8 cellular contexts compared by ENCODE assay signal in the genomic region with DNA sequence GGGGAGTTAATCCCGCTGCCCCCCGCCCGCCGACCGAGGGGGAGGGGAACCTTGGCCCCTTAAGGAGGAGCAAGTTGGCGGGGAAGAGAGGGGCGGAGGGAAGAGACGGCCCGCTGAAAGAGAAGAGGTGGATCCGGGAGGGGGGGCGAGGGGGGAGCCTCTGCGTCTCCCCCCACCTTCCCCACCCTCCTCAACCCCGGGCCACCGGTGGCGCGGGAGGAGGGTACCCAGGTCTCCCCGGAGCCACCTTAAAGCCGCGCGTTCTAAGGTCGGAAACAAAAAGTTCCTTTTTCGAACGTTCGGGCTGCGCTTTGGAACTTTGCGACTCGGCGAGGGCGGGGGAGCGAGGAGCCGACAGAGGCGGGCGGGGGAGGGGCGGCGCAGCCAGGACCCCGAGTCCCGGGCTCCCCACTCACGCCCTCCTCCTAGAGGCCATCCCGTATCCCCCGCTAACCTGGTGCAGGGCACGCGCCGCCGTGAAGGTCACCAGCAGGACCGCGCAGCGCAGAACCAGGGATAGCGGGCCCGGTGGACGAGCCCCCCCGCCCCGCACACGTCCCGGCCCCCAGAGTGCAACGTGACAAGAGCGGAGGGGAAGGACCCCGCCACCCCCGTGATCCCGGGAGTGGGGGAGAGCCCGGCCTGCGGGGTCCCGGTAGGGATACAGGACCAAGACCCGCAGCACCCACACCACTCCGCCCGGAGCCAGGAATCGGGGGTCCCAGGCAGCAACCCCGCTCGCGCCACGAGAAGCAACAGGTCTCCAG. TPM values are rescaled to one million over a fixed set of nuclear protein-coding genes. Genes with fewer than 3 reads are reported as not detected.
A peak's percentile ranks its signal among the peaks of the same experiment; 100 is the strongest.
DNase-seq lines count a peak whose midpoint lies in the region; TF ChIP-seq lines count a peak whose summit lies in the region.

No MANE protein-coding gene starts in this region.

- no peak overlapping the region for H2BK12ac ChIP-seq in H9 (ENCODE audit: insufficient read length, low read depth, low read length)

- no peak overlapping the region for H4K5ac ChIP-seq in H9 (ENCODE audit: insufficient read length, low read depth, low read length)

- H3K23me2 ChIP-seq in H9 (ENCODE audit: insufficient read length, low read depth, low read length, poor library complexity, severe bottlenecking) = peaks cover 14% of the 10 kb centered on the region

- no peak overlapping the region for H2AK5ac ChIP-seq in H9 (ENCODE audit: insufficient read length, low read length)

- H3T11ph ChIP-seq in H9 (ENCODE audit: low read length) = no peak overlapping the region

- no peak overlapping the region for H4K91ac ChIP-seq in H9 (ENCODE audit: insufficient read length, low read depth, low read length)

- peak; percentile 25; the same call in 1 of the 3 replicates for TF ChIP-seq CTCF in H9 (conservative IDR thresholded peaks at IDR 0.05)

- H2BK120ac ChIP-seq in H9 (ENCODE audit: low read depth, low read length, poor library complexity, severe bottlenecking) = no peak overlapping the region

- H2BK20ac ChIP-seq in H9 (ENCODE audit: low read depth, low read length, poor library complexity, severe bottlenecking) = no peak overlapping the region

- peak overlapping the region; percentile 73 to 94 (median 81) for H3K4me3 Mint-ChIP-seq in CD8-positive, alpha-beta memory T cell
- peak overlapping the region; percentile 76 to 81 for H3K4me3 Mint-ChIP-seq in H9

- peak overlapping the region; percentile 96 for H3K14ac ChIP-seq in H9 (ENCODE audit: insufficient read depth, low read length)

- H4K20me1 ChIP-seq in H9 (ENCODE audit: control insufficient read depth, insufficient read depth, insufficient read length) = no peaks in the 10 kb centered on the region

- H3K9me3 ChIP-seq in CD8-positive, alpha-beta memory T cell (ENCODE audit: low read length) = no peaks in the 10 kb centered on the region
- H3K9me3 ChIP-seq in H9 (ENCODE audit: control insufficient read depth, low read depth, low read length) = no peaks in the 10 kb centered on the region

- CTCF ChIA-PET in CD8-positive, alpha-beta memory T cell (lab: Charles Lee) = no interaction called here

- H3K9ac ChIP-seq in H9 (ENCODE audit: extremely low read depth, insufficient read length, low read length) = peak overlapping the region; percentile 70

- H3K36me3 Mint-ChIP-seq in CD8-positive, alpha-beta memory T cell = peaks cover 0 to 9% (median 0%) of the 10 kb centered on the region in 3 donors
- peaks cover 5 to 15% (median 11%) of the 10 kb centered on the region in 3 experiments; a peak in 6 of 7 replicates for H3K36me3 Mint-ChIP-seq in H9 (ENCODE audit: insufficient read depth in 1 of 3, low read depth in 3 of 3)

- no peaks in the 10 kb centered on the region for H3K79me1 ChIP-seq in H9 (ENCODE audit: insufficient read depth, low read depth, low read length, poor library complexity, severe bottlenecking)

- no peak overlapping the region for H3K23ac ChIP-seq in H9 (ENCODE audit: insufficient read length, low read depth, low read length)

- no peak overlapping the region for H2BK5ac ChIP-seq in H9 (ENCODE audit: insufficient read length, low read length)

- H2AFZ ChIP-seq in H9 (ENCODE audit: low read length) = no peak overlapping the region

- peak overlapping the region; percentile 32 for H3K4me2 ChIP-seq in H9 (ENCODE audit: insufficient read depth, insufficient read length, low read length)

- H3K4me1 Mint-ChIP-seq in CD8-positive, alpha-beta memory T cell = peaks cover 24 to 41% (median 27%) of the 10 kb centered on the region in 3 donors
- H3K4me1 Mint-ChIP-seq in H9 = peaks cover 22 to 40% of the 10 kb centered on the region in 2 experiments

- H3K56ac ChIP-seq in H9 (ENCODE audit: insufficient read length, low read depth, low read length) = no peak overlapping the region

- H3K27me3 Mint-ChIP-seq in CD8-positive, alpha-beta memory T cell = peaks cover 0 to 9% of the 10 kb centered on the region in 2 donors
- peaks cover 19% of the 10 kb centered on the region for H3K27me3 Mint-ChIP-seq in H9 (ENCODE audit: low read depth)

- WGBS in H9 (ENCODE audit: extremely low coverage, insufficient read length, low lambda C conversion rate) = no CpG with 5 or more reads among the region's 70 CpGs

- peak; percentile 67 to 87 (median 76) for DNase-seq in CD8-positive, alpha-beta memory T cell
- DNase-seq in H9 = peak; percentile 72
- DNase-seq in NCI-H82 (lab: John Stamatoyannopoulos, UW) = peak; percentile 91
- peak; percentile 79 for DNase-seq in activated CD8-positive, alpha-beta memory T cell treated with anti-CD3 and anti-CD28 coated beads, Interleukin-2, amount 50 U/mL, for 4 hours
- DNase-seq in epidermal melanocyte (ENCODE audit: insufficient read length, low spot score) = peak; percentile 50
- peak; percentile 81 for DNase-seq in mucosa of gallbladder (ENCODE audit: low spot score)
- peak; percentile 65 for DNase-seq in stimulated activated CD8-positive, alpha-beta memory T cell treated with anti-CD3 and anti-CD28 coated beads, Interleukin-4, amount 100 ng/mL, for 24 hours (ENCODE audit: low read depth)
- no peak for DNase-seq in NCI-H1092 (lab: John Stamatoyannopoulos, UW)

- no peak overlapping the region for H4K8ac ChIP-seq in H9 (replicated peaks; ENCODE audit: insufficient read length, low read depth, low read length)

- peak overlapping the region in 7 of 8 donors; percentile 40 to 91 (median 74) for H3K27ac Mint-ChIP-seq in CD8-positive, alpha-beta memory T cell
- peak overlapping the region in 1 of 3 experiments; percentile 28; a peak in 1 of 7 replicates for H3K27ac Mint-ChIP-seq in H9

- H2BK15ac ChIP-seq in H9 (ENCODE audit: low read depth, low read length) = no peak overlapping the region

- H3K9me3 Mint-ChIP-seq in CD8-positive, alpha-beta memory T cell = peaks cover 0 to 1% (median 0%) of the 10 kb centered on the region in 5 donors
- H3K9me3 Mint-ChIP-seq in H9 = no peaks in the 10 kb centered on the region

- no peaks in the 10 kb centered on the region for H3K27me3 ChIP-seq in CD8-positive, alpha-beta memory T cell (ENCODE audit: insufficient read depth, low read length, poor library complexity, severe bottlenecking)
- no peaks in the 10 kb centered on the region for H3K27me3 ChIP-seq in H9 (ENCODE audit: insufficient read depth, low read length)

- H3K4me1 ChIP-seq in CD8-positive, alpha-beta memory T cell (ENCODE audit: insufficient read depth, low read length) = peaks cover 36% of the 10 kb centered on the region
- peaks cover 6% of the 10 kb centered on the region; the same call in 1 of the 2 replicates for H3K4me1 ChIP-seq in H9 (ENCODE audit: insufficient read depth, low read length)

- H3K18ac ChIP-seq in H9 (ENCODE audit: insufficient read length, low read depth, low read length) = peak overlapping the region; percentile 88

- peaks cover 5% of the 10 kb centered on the region; the same call in 1 of the 2 replicates for H3K79me2 ChIP-seq in H9 (ENCODE audit: insufficient read depth, low read length)

- H3K4ac ChIP-seq in H9 (ENCODE audit: low read depth, low read length) = no peak overlapping the region; the same call in 1 of the 2 replicates

- H3K36me3 ChIP-seq in CD8-positive, alpha-beta memory T cell (ENCODE audit: insufficient read depth, low read length) = no peaks in the 10 kb centered on the region

- peak overlapping the region; percentile 96 for H3K27ac ChIP-seq in CD8-positive, alpha-beta memory T cell (ENCODE audit: low read depth, low read length)
- H3K27ac ChIP-seq in H9 (ENCODE audit: insufficient read length, low read depth, low read length) = no peak overlapping the region

- H3K4me3 ChIP-seq in CD8-positive, alpha-beta memory T cell (ENCODE audit: low read length) = peak overlapping the region; percentile 90

- POLR2A ChIA-PET in CD8-positive, alpha-beta memory T cell (lab: Charles Lee) = no interaction called here

RNA-seq across cellular contexts. Expression of a gene that starts 0.7 kb away (rescaled TPM):
- 10 to 100 TPM; 58.7 to 64.7 TPM for total RNA-seq in CD8-positive, alpha-beta memory T cell
- polyA plus RNA-seq in CD8-positive, alpha-beta memory T cell = 5.1 TPM
- total RNA-seq in H9 (2021) (120 and 126 TPM in 2 replicates), mucosa of gallbladder (68.3 TPM)

RNA-seq across cellular contexts. Expression of a gene that starts 11.9 kb away (rescaled TPM):
- 10 to 100 TPM; 52.9 to 53.5 TPM for total RNA-seq in CD8-positive, alpha-beta memory T cell
- 23.8 TPM for polyA plus RNA-seq in CD8-positive, alpha-beta memory T cell
- 52.4 and 53.7 TPM in 2 replicates for total RNA-seq in H9 (2021)
- 49.8 TPM for total RNA-seq in mucosa of gallbladder

RNA-seq across cellular contexts. Expression of a gene that starts 14.8 kb away (rescaled TPM):
- 10 to 100 TPM; 53.9 to 60.4 TPM for total RNA-seq in CD8-positive, alpha-beta memory T cell
- 2.7 TPM for polyA plus RNA-seq in CD8-positive, alpha-beta memory T cell
- total RNA-seq in H9 (2021) (54.0 and 56.0 TPM in 2 replicates), mucosa of gallbladder (93.4 TPM)

RNA-seq across cellular contexts. Expression of a gene that starts 34.2 kb away (rescaled TPM):
- total RNA-seq in CD8-positive, alpha-beta memory T cell = 10 to 100 TPM; 18.4 to 20.5 TPM
- 9.0 TPM for polyA plus RNA-seq in CD8-positive, alpha-beta memory T cell
- total RNA-seq in H9 (2021) = 20.5 and 23.4 TPM in 2 replicates
- 12.1 TPM for total RNA-seq in mucosa of gallbladder

RNA-seq across cellular contexts. Expression of a gene that starts 36.8 kb away (rescaled TPM):
- total RNA-seq in CD8-positive, alpha-beta memory T cell = 10 to 100 TPM; 30.0 to 32.7 TPM
- polyA plus RNA-seq in CD8-positive, alpha-beta memory T cell = 163 TPM
- 32.3 and 33.2 TPM in 2 replicates for total RNA-seq in H9 (2021)
- 35.0 TPM for total RNA-seq in mucosa of gallbladder
